Comparison of ENCODE assay signal across 1 cellular context in genomic region chr7:12687213-12688171, GRCh38.
TF ChIP-seq lines count a peak whose summit lies in the region.

ARL4A (plus strand) TSS chr7:12687633; CDS start chr7:12688255, 622 bp downstream.

TF ChIP-seq in K562, 482 proteins besides CTCF, POLR2A, EP300 and RAD21 (continued from another document and continues in another):
- TF ChIP-seq, protein P1, sequence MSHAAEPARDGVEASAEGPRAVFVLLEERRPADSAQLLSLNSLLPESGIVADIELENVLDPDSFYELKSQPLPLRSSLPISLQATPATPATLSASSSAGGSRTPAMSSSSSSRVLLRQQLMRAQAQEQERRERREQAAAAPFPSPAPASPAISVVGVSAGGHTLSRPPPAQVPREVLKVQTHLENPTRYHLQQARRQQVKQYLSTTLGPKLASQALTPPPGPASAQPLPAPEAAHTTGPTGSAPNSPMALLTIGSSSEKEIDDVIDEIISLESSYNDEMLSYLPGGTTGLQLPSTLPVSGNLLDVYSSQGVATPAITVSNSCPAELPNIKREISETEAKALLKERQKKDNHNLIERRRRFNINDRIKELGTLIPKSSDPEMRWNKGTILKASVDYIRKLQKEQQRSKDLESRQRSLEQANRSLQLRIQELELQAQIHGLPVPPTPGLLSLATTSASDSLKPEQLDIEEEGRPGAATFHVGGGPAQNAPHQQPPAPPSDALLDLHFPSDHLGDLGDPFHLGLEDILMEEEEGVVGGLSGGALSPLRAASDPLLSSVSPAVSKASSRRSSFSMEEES (CRISPR knock-in tag; IDR thresholded peaks at IDR 0.05): no peak
- TF ChIP-seq TCF7 (IDR thresholded peaks at IDR 0.05; ENCODE audit: borderline replicate concordance) (peak; percentile 3; the same call in 1 of the 2 replicates), ZNF589 (CRISPR knock-in tag; IDR thresholded peaks at IDR 0.05; ENCODE audit: low read depth) (no peak), MBD1 (CRISPR knock-in tag; IDR thresholded peaks at IDR 0.05) (no peak), MEF2A (IDR thresholded peaks at IDR 0.05; ENCODE audit: control insufficient read depth, low read depth, low read length) (peak; percentile 58; the same call in 1 of the 2 replicates), UBTF (IDR thresholded peaks at IDR 0.05; ENCODE audit: borderline replicate concordance in 1 of 2, low read depth in 2 of 2, low read length in 2 of 2) (no peak), ZNF232 (CRISPR knock-in tag; IDR thresholded peaks at IDR 0.05) (0 out of 2 replicates have a peak, but pooled peaks have one; percentile 32), ZSCAN29 (IDR thresholded peaks at IDR 0.05) (0 out of 2 replicates have a peak, but pooled peaks have one; percentile 62), E2F3 (CRISPR knock-in tag; IDR thresholded peaks at IDR 0.05) (no peak), ZNF561 (CRISPR knock-in tag; conservative IDR thresholded peaks at IDR 0.05) (no peak), ZNF431 (CRISPR knock-in tag; IDR thresholded peaks at IDR 0.05) (peak; percentile 78), ZNF311 (CRISPR knock-in tag; IDR thresholded peaks at IDR 0.05) (no peak), RHOXF2B (CRISPR knock-in tag; conservative IDR thresholded peaks at IDR 0.05) (no peak), CREB3 (tag; conservative IDR thresholded peaks at IDR 0.05; ENCODE audit: low read depth) (no peak), ATF3 (IDR thresholded peaks at IDR 0.05) (no peak; the same call in 1 of the 2 replicates), ATF3 (CRISPR knock-in tag; conservative IDR thresholded peaks at IDR 0.05) (no peak; the same call in 1 of the 2 replicates), MIER1 (IDR thresholded peaks at IDR 0.05; ENCODE audit: low read depth) (peak; percentile 72; the same call in 1 of the 2 replicates), HNRNPH1 (optimal IDR thresholded peaks at IDR 0.05; ENCODE audit: low read depth, low read length) (no peak), SNIP1 (IDR thresholded peaks at IDR 0.05; ENCODE audit: low read depth) (no peak), HDAC1 (IDR thresholded peaks at IDR 0.05) (peak; percentile 72 to 90; a peak in 3 of 4 replicates), ZBTB7A (IDR thresholded peaks at IDR 0.05; ENCODE audit: borderline replicate concordance, control insufficient read depth, low read depth, low read length) (no peak), JUND (IDR thresholded peaks at IDR 0.05; ENCODE audit: borderline replicate concordance, low read depth, low read length) (peak; percentile 46; the same call in 1 of the 2 replicates), JUND (tag; IDR thresholded peaks at IDR 0.05; ENCODE audit: borderline replicate concordance, low read depth, low read length) (peak; percentile 6; the same call in 1 of the 3 replicates), ZNF274 (IDR thresholded peaks at IDR 0.05; ENCODE audit: borderline replicate concordance, low read depth, low read length) (no peak), KDM4B (IDR thresholded peaks at IDR 0.05; ENCODE audit: borderline replicate concordance in 2 of 2, low read depth in 1 of 2) (no peak), TCFL5 (CRISPR knock-in tag; conservative IDR thresholded peaks at IDR 0.05) (no peak), ZNF224 (CRISPR knock-in tag; IDR thresholded peaks at IDR 0.05) (no peak; the same call in 1 of the 2 replicates), ZNF143 (CRISPR knock-in tag; IDR thresholded peaks at IDR 0.05) (no peak), ILK (tag; IDR thresholded peaks at IDR 0.05; ENCODE audit: borderline replicate concordance, low read depth) (no peak), TRIM24 (IDR thresholded peaks at IDR 0.05) (peak in 1 of 2 experiments; percentile 40; a peak in 1 of 4 replicates), SREBF1 (IDR thresholded peaks at IDR 0.05; ENCODE audit: borderline replicate concordance, low read depth, low read length) (no peak; the same call in 1 of the 2 replicates), RERE (CRISPR knock-in tag; IDR thresholded peaks at IDR 0.05; ENCODE audit: borderline replicate concordance) (no peak), PRMT5 (CRISPR knock-in tag; IDR thresholded peaks at IDR 0.05) (no peak)
- TF ChIP-seq, protein P2, sequence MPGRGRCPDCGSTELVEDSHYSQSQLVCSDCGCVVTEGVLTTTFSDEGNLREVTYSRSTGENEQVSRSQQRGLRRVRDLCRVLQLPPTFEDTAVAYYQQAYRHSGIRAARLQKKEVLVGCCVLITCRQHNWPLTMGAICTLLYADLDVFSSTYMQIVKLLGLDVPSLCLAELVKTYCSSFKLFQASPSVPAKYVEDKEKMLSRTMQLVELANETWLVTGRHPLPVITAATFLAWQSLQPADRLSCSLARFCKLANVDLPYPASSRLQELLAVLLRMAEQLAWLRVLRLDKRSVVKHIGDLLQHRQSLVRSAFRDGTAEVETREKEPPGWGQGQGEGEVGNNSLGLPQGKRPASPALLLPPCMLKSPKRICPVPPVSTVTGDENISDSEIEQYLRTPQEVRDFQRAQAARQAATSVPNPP (IDR thresholded peaks at IDR 0.05; ENCODE audit: borderline replicate concordance, insufficient read depth, insufficient read length): no peak
- TF ChIP-seq, protein P3, sequence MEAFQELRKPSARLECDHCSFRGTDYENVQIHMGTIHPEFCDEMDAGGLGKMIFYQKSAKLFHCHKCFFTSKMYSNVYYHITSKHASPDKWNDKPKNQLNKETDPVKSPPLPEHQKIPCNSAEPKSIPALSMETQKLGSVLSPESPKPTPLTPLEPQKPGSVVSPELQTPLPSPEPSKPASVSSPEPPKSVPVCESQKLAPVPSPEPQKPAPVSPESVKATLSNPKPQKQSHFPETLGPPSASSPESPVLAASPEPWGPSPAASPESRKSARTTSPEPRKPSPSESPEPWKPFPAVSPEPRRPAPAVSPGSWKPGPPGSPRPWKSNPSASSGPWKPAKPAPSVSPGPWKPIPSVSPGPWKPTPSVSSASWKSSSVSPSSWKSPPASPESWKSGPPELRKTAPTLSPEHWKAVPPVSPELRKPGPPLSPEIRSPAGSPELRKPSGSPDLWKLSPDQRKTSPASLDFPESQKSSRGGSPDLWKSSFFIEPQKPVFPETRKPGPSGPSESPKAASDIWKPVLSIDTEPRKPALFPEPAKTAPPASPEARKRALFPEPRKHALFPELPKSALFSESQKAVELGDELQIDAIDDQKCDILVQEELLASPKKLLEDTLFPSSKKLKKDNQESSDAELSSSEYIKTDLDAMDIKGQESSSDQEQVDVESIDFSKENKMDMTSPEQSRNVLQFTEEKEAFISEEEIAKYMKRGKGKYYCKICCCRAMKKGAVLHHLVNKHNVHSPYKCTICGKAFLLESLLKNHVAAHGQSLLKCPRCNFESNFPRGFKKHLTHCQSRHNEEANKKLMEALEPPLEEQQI (IDR thresholded peaks at IDR 0.05): no peak; the same call in none of the 2 replicates
- TF ChIP-seq, protein P4, sequence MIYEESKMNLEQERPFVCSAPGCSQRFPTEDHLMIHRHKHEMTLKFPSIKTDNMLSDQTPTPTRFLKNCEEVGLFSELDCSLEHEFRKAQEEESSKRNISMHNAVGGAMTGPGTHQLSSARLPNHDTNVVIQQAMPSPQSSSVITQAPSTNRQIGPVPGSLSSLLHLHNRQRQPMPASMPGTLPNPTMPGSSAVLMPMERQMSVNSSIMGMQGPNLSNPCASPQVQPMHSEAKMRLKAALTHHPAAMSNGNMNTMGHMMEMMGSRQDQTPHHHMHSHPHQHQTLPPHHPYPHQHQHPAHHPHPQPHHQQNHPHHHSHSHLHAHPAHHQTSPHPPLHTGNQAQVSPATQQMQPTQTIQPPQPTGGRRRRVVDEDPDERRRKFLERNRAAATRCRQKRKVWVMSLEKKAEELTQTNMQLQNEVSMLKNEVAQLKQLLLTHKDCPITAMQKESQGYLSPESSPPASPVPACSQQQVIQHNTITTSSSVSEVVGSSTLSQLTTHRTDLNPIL (CRISPR knock-in tag; IDR thresholded peaks at IDR 0.05): no peak
- TF ChIP-seq, protein P5, sequence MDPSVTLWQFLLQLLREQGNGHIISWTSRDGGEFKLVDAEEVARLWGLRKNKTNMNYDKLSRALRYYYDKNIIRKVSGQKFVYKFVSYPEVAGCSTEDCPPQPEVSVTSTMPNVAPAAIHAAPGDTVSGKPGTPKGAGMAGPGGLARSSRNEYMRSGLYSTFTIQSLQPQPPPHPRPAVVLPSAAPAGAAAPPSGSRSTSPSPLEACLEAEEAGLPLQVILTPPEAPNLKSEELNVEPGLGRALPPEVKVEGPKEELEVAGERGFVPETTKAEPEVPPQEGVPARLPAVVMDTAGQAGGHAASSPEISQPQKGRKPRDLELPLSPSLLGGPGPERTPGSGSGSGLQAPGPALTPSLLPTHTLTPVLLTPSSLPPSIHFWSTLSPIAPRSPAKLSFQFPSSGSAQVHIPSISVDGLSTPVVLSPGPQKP (CRISPR knock-in tag; IDR thresholded peaks at IDR 0.05): no peak
- TF ChIP-seq, protein P6, sequence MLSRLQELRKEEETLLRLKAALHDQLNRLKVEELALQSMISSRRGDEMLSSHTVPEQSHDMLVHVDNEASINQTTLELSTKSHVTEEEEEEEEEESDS (CRISPR knock-in tag; IDR thresholded peaks at IDR 0.05): no peak
- TF ChIP-seq, protein P7, sequence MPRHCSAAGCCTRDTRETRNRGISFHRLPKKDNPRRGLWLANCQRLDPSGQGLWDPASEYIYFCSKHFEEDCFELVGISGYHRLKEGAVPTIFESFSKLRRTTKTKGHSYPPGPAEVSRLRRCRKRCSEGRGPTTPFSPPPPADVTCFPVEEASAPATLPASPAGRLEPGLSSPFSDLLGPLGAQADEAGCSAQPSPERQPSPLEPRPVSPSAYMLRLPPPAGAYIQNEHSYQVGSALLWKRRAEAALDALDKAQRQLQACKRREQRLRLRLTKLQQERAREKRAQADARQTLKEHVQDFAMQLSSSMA (CRISPR knock-in tag; IDR thresholded peaks at IDR 0.05): no peak
